36 cellular contexts compared by ENCODE assay signal in genomic region chr10:17351506-17351905, GRCh38.
"Had no signal": no experiment of that assay in that cellular context is flagged by ENCODE, and none has a peak within 500 bp of the region (broad histone marks: within the 10 kb centered on the region; RNA-seq: fewer than 3 reads in every experiment).

No MANE protein-coding gene starts in this region.

- ATAC-seq: activated CD8-positive, alpha-beta memory T cell treated with anti-CD3 and anti-CD28 coated beads, Interleukin-2, amount 10 ng/mL, durations not matched to agents 7 days and 5 days; activated CD8-positive, alpha-beta T cell treated with anti-CD3 and anti-CD28 coated beads, Interleukin-2, amount 10 ng/mL, durations not matched to agents 7 days and 5 days; activated naive CD8-positive, alpha-beta T cell treated with anti-CD3 and anti-CD28 coated beads, Interleukin-2, amount 50 U/mL, for 24 hours had no signal

- H3K27me3 Mint-ChIP-seq: activated naive CD4-positive, alpha-beta T cell treated with anti-CD3 and anti-CD28 coated beads, Interleukin-2, amount 50 U/mL, for 24 hours; central memory CD8-positive, alpha-beta T cell had no signal

- H3K27ac ChIP-seq: ascending aorta, cardiac muscle cell, VCaP had no signal

- FAIRE-seq: bronchial epithelial cell had no signal

- H3K4me1 Mint-ChIP-seq: activated B cell treated with CpG ODN at 0.5 μM for 24 hours; activated CD4-positive, alpha-beta T cell treated with anti-CD3 and anti-CD28 coated beads, Interleukin-2, amount 10 ng/mL, durations not matched to agents 24 days and 14 days; activated CD8-positive, alpha-beta memory T cell treated with anti-CD3 and anti-CD28 coated beads, Interleukin-2, amount 10 ng/mL, durations not matched to agents 7 days and 5 days; activated naive CD4-positive, alpha-beta T cell treated with anti-CD3 and anti-CD28 coated beads, Interleukin-2, amount 10 ng/mL, durations not matched to agents 7 days and 5 days; activated naive CD8-positive, alpha-beta T cell treated with anti-CD3 and anti-CD28 coated beads, Interleukin-2, amount 10 ng/mL, durations not matched to agents 7 days and 5 days; activated naive CD8-positive, alpha-beta T cell treated with anti-CD3 and anti-CD28 coated beads, Interleukin-2, amount 50 U/mL, for 24 hours had no signal

- H3K36me3 ChIP-seq: ascending aorta, cardiac muscle cell had no signal

- H3K27ac Mint-ChIP-seq: activated B cell treated with CpG ODN at 0.5 μM for 24 hours; activated CD4-positive, alpha-beta memory T cell treated with anti-CD3 and anti-CD28 coated beads, Interleukin-2, amount 10 ng/mL, durations not matched to agents 7 days and 5 days; activated CD4-positive, alpha-beta T cell treated with anti-CD3 and anti-CD28 coated beads, Interleukin-2, amount 10 ng/mL, durations not matched to agents 24 days and 14 days; activated CD8-positive, alpha-beta memory T cell treated with anti-CD3 and anti-CD28 coated beads, Interleukin-2, amount 10 ng/mL, durations not matched to agents 7 days and 5 days; activated CD8-positive, alpha-beta T cell treated with anti-CD3 and anti-CD28 coated beads, Interleukin-2, amount 10 ng/mL, durations not matched to agents 7 days and 5 days; activated naive CD4-positive, alpha-beta T cell treated with anti-CD3 and anti-CD28 coated beads, Interleukin-2, amount 10 ng/mL, durations not matched to agents 7 days and 5 days; activated naive CD4-positive, alpha-beta T cell treated with anti-CD3 and anti-CD28 coated beads, Interleukin-2, amount 50 U/mL, for 24 hours; activated naive CD8-positive, alpha-beta T cell; activated naive CD8-positive, alpha-beta T cell treated with anti-CD3 and anti-CD28 coated beads, Interleukin-2, amount 10 ng/mL, durations not matched to agents 7 days and 5 days; activated naive CD8-positive, alpha-beta T cell treated with anti-CD3 and anti-CD28 coated beads, Interleukin-2, amount 50 U/mL, for 24 hours; activated T-cell treated with anti-CD3 and anti-CD28 coated beads, Interleukin-2, amount 50 U/mL, for 24 hours; activated T-helper 2 cell treated with anti-CD3 and anti-CD28 coated beads, Interferon-gamma antibody, Interleukin-2, Interleukin-4, amounts not matched to agents 10 μg/mL and 5 μg/mL and 100 μg/mL, durations not matched to agents 14 hours and 24 hours and 36 hours; T-helper 1 cell treated with Interleukin-12 subunit alpha and Interleukin-12 subunit beta and Interleukin-4 antibody, amounts not matched to agents 30 μg/mL and 1 μg/mL, for 36 hours; T-helper 2 cell treated with Interferon-gamma antibody and Interleukin-4, amounts not matched to agents 5 μg/mL and 100 μg/mL, for 36 hours had no signal

- H3K9me3 ChIP-seq: ascending aorta had no signal

- H3K27me3 ChIP-seq: ascending aorta, cardiac muscle cell had no signal

- H3K4me3 ChIP-seq: ascending aorta, cardiac muscle cell had no signal

- H3K36me3 Mint-ChIP-seq: activated CD8-positive, alpha-beta memory T cell treated with anti-CD3 and anti-CD28 coated beads, Interleukin-2, amount 10 ng/mL, durations not matched to agents 7 days and 5 days; activated naive CD4-positive, alpha-beta T cell treated with anti-CD3 and anti-CD28 coated beads, Interleukin-2, amount 10 ng/mL, durations not matched to agents 7 days and 5 days; activated naive CD4-positive, alpha-beta T cell treated with anti-CD3 and anti-CD28 coated beads, Interleukin-2, amount 50 U/mL, for 24 hours; activated naive CD8-positive, alpha-beta T cell; activated naive CD8-positive, alpha-beta T cell treated with anti-CD3 and anti-CD28 coated beads, Interleukin-2, amount 10 ng/mL, durations not matched to agents 7 days and 5 days; brain had no signal

- H3K4me3 Mint-ChIP-seq: activated B cell treated with CpG ODN at 0.5 μM for 24 hours; activated CD4-positive, alpha-beta memory T cell treated with anti-CD3 and anti-CD28 coated beads, Interleukin-2, amount 10 ng/mL, durations not matched to agents 7 days and 5 days; activated CD4-positive, alpha-beta T cell treated with anti-CD3 and anti-CD28 coated beads, Interleukin-2, amount 10 ng/mL, durations not matched to agents 24 days and 14 days; activated CD8-positive, alpha-beta memory T cell treated with anti-CD3 and anti-CD28 coated beads, Interleukin-2, amount 10 ng/mL, durations not matched to agents 7 days and 5 days; activated CD8-positive, alpha-beta T cell treated with anti-CD3 and anti-CD28 coated beads, Interleukin-2, amount 10 ng/mL, durations not matched to agents 7 days and 5 days; activated naive CD4-positive, alpha-beta T cell treated with anti-CD3 and anti-CD28 coated beads, Interleukin-2, amount 10 ng/mL, durations not matched to agents 7 days and 5 days; activated naive CD4-positive, alpha-beta T cell treated with anti-CD3 and anti-CD28 coated beads, Interleukin-2, amount 50 U/mL, for 24 hours; activated naive CD8-positive, alpha-beta T cell; activated naive CD8-positive, alpha-beta T cell treated with anti-CD3 and anti-CD28 coated beads, Interleukin-2, amount 10 ng/mL, durations not matched to agents 7 days and 5 days; activated naive CD8-positive, alpha-beta T cell treated with anti-CD3 and anti-CD28 coated beads, Interleukin-2, amount 50 U/mL, for 24 hours; activated T-cell treated with anti-CD3 and anti-CD28 coated beads, Interleukin-2, amount 50 U/mL, for 24 hours; brain; central memory CD8-positive, alpha-beta T cell; T-helper 1 cell treated with Interleukin-12 subunit alpha and Interleukin-12 subunit beta and Interleukin-4 antibody, amounts not matched to agents 30 μg/mL and 1 μg/mL, for 36 hours; T-helper 2 cell treated with Interferon-gamma antibody and Interleukin-4, amounts not matched to agents 5 μg/mL and 100 μg/mL, for 36 hours had no signal

- H3K9me3 Mint-ChIP-seq: activated CD4-positive, alpha-beta memory T cell treated with anti-CD3 and anti-CD28 coated beads, Interleukin-2, amount 10 ng/mL, durations not matched to agents 7 days and 5 days; activated naive CD4-positive, alpha-beta T cell treated with anti-CD3 and anti-CD28 coated beads, Interleukin-2, amount 50 U/mL, for 24 hours; activated naive CD8-positive, alpha-beta T cell treated with anti-CD3 and anti-CD28 coated beads, Interleukin-2, amount 10 ng/mL, durations not matched to agents 7 days and 5 days; activated T-helper 2 cell treated with anti-CD3 and anti-CD28 coated beads, Interferon-gamma antibody, Interleukin-2, Interleukin-4, amounts not matched to agents 10 μg/mL and 5 μg/mL and 100 μg/mL, durations not matched to agents 14 hours and 24 hours and 36 hours; T-helper 1 cell treated with Interleukin-12 subunit alpha and Interleukin-12 subunit beta and Interleukin-4 antibody, amounts not matched to agents 30 μg/mL and 1 μg/mL, for 36 hours; T-helper 2 cell treated with Interferon-gamma antibody and Interleukin-4, amounts not matched to agents 5 μg/mL and 100 μg/mL, for 36 hours had no signal

- DNase-seq: activated B cell treated with CpG ODN at 0.5 μM for 24 hours; activated CD4-positive, alpha-beta memory T cell treated with anti-CD3 and anti-CD28 coated beads, Interleukin-2, amount 10 ng/mL, durations not matched to agents 7 days and 5 days; activated CD4-positive, alpha-beta T cell treated with anti-CD3 and anti-CD28 coated beads for 4 hours; activated CD4-positive, alpha-beta T cell treated with anti-CD3 and anti-CD28 coated beads, Interleukin-2, amount 10 ng/mL, durations not matched to agents 24 days and 14 days; activated CD4-positive, alpha-beta T cell treated with anti-CD3 and anti-CD28 coated beads, Interleukin-2, amount 50 U/mL, for 48 hours; activated CD4-positive, CD25-positive, alpha-beta regulatory T cell treated with anti-CD3 and anti-CD28 coated beads, Interleukin-2, amount 50 U/mL, for 72 hours; activated CD8-positive, alpha-beta memory T cell treated with anti-CD3 and anti-CD28 coated beads for 24 hours; activated CD8-positive, alpha-beta memory T cell treated with anti-CD3 and anti-CD28 coated beads, Interleukin-2, amount 10 ng/mL, durations not matched to agents 7 days and 5 days; activated CD8-positive, alpha-beta memory T cell treated with anti-CD3 and anti-CD28 coated beads, Interleukin-2, amount 50 U/mL, for 48 hours; activated CD8-positive, alpha-beta T cell treated with anti-CD3 and anti-CD28 coated beads, Interleukin-2, amount 10 ng/mL, durations not matched to agents 7 days and 5 days; activated effector memory CD4-positive, alpha-beta T cell treated with Interleukin-2 at 50 U/mL for 16 hours; activated gamma-delta T cell; activated naive CD4-positive, alpha-beta T cell treated with anti-CD3 and anti-CD28 coated beads, Interleukin-2, amount 10 ng/mL, durations not matched to agents 7 days and 5 days; activated naive CD4-positive, alpha-beta T cell treated with Interleukin-2 at 50 U/mL for 16 hours; activated naive CD8-positive, alpha-beta T cell treated with anti-CD3 and anti-CD28 coated beads, Interleukin-2, amount 10 ng/mL, durations not matched to agents 7 days and 5 days; activated naive CD8-positive, alpha-beta T cell treated with anti-CD3 and anti-CD28 coated beads, Interleukin-2, amount 50 U/mL, for 24 hours; activated T-cell treated with anti-CD3 and anti-CD28 coated beads, Interleukin-2, amount 50 U/mL, for 24 hours; activated T-cell treated with anti-CD3 and anti-CD28 coated beads, Interleukin-2, amount 50 U/mL, for 48 hours; amygdala; anterior cingulate cortex; caudate nucleus; cerebellar nuclear complex; T-helper 1 cell; T-helper 2 cell; T-helper 9 cell had no signal
